ENCODE assay signal across 8 cellular contexts in genomic region chr6:144215402-144215931, GRCh38.
DNase-seq lines count a peak whose midpoint lies in the region; ATAC-seq and TF ChIP-seq lines count a peak whose summit lies in the region.

No MANE protein-coding gene starts in this region.

- no peaks in the 10 kb centered on the region for H3K36me3 ChIP-seq in DND-41 (ENCODE audit: insufficient read depth, low read length)
- H3K36me3 ChIP-seq in SJSA1 = no peaks in the 10 kb centered on the region

- H4K20me1 ChIP-seq in DND-41 (ENCODE audit: insufficient read depth, low read length) = no peaks in the 10 kb centered on the region

- ATAC-seq in DND-41 (ENCODE audit: insufficient read depth, low read depth) (peak; percentile 5; the same call in 1 of the 3 replicates), HG02678 (IDR thresholded peaks at IDR 0.05; ENCODE audit: unreplicated experiment) (peak; percentile 9), HG03039 (IDR thresholded peaks at IDR 0.05; ENCODE audit: unreplicated experiment) (no peak)

- peaks cover 8% of the 10 kb centered on the region for H3K9me3 ChIP-seq in DND-41 (ENCODE audit: insufficient read depth, low read length, severe bottlenecking)
- H3K9me3 ChIP-seq in SJSA1 (replicated peaks) = no peaks in the 10 kb centered on the region

- H2AFZ ChIP-seq in DND-41 (ENCODE audit: low read depth, low read length) = peak overlapping the region; percentile 100

- DNase-seq in DND-41 (peak; percentile 44), SJSA1 (ENCODE audit: low read depth in 1 of 2, low spot score in 2 of 2) (no peak), NCI-H526 treated with DMSO at 0.1 percent for 48 hours (lab: John Stamatoyannopoulos, UW) (no peak)
- peak; percentile 12 for DNase-seq in central memory CD4-positive, alpha-beta T cell
- peak; percentile 35 for DNase-seq in stimulated activated CD8-positive, alpha-beta memory T cell treated with anti-CD3 and anti-CD28 coated beads, Interleukin-4, amount 100 ng/mL, for 48 hours

- H3K27me3 ChIP-seq in DND-41 (ENCODE audit: insufficient read depth, low read length, poor library complexity) (no peaks in the 10 kb centered on the region), SJSA1 (replicated peaks) (no peaks in the 10 kb centered on the region), layer of hippocampus (ENCODE audit: control insufficient read depth, insufficient read depth, low read length) (no peaks in the 10 kb centered on the region)

- H3K9ac ChIP-seq in DND-41 (ENCODE audit: low read depth, low read length) = peak overlapping the region; percentile 66

- H3K4me2 ChIP-seq in DND-41 (ENCODE audit: insufficient read depth, low read length) = peak overlapping the region; percentile 80

- H3K27ac ChIP-seq in DND-41 (ENCODE audit: low read length) (peak overlapping the region; percentile 84), SJSA1 (peak overlapping the region; percentile 64), layer of hippocampus (ENCODE audit: low read depth, low read length) (peak overlapping the region; percentile 94)

- H3K79me2 ChIP-seq in DND-41 (ENCODE audit: insufficient read depth, low read length) = no peaks in the 10 kb centered on the region

- no peak for TF ChIP-seq CTCF in DND-41 (IDR thresholded peaks at IDR 0.05; ENCODE audit: borderline replicate concordance, extremely low read depth, low read length, poor library complexity, severe bottlenecking)

- peak overlapping the region; percentile 48 to 60; a peak in 3 of 4 replicates for H3K4me3 ChIP-seq in DND-41 (ENCODE audit: low read depth in 1 of 2, low read length in 2 of 2)
- peak overlapping the region; percentile 44 for H3K4me3 ChIP-seq in SJSA1

- H3K4me1 ChIP-seq in DND-41 (ENCODE audit: insufficient read depth, low read length) (peaks cover 31% of the 10 kb centered on the region), SJSA1 (replicated peaks) (peaks cover 42% of the 10 kb centered on the region)

Comparison
In these comparisons a context has a peak if more than half of its experiments do, and no peak if none do; other contexts are left out.
1. DNase-seq: peak in DND-41 (single experiment), central memory CD4-positive, alpha-beta T cell (single experiment) and stimulated activated CD8-positive, alpha-beta memory T cell treated with anti-CD3 and anti-CD28 coated beads, Interleukin-4, amount 100 ng/mL, for 48 hours (single experiment); none in SJSA1 (0 of 2) and NCI-H526 treated with DMSO at 0.1 percent for 48 hours (single experiment).
2. Peak in every context shown above with its lines, with median percentiles within 50 percentile points of each other: H3K27ac ChIP-seq.